8 cellular contexts compared by ENCODE assay signal in genomic region chr7:66994681-66995044, GRCh38. TPM values are rescaled to one million over a fixed set of nuclear protein-coding genes. Genes with fewer than 3 reads are reported as not detected.
DNase-seq lines count a peak whose midpoint lies in the region; ATAC-seq and TF ChIP-seq lines count a peak whose summit lies in the region.
"Not testable (repeated sequence)": the region's sequence is repeated elsewhere in the genome, so short reads cannot be mapped to it uniquely, and the experiment has no call there.

No MANE protein-coding gene starts in this region.

- H3K27ac Mint-ChIP-seq in CD4-positive, CD25-positive, alpha-beta regulatory T cell: peak overlapping the region; percentile 99 to 100 (median 99)
- H3K27ac Mint-ChIP-seq in IgD-negative memory B cell: peak overlapping the region; percentile 92 to 100 (median 95)
- H3K27ac Mint-ChIP-seq in activated T-cell treated with anti-CD3 and anti-CD28 coated beads, Interleukin-2, amount 50 U/mL, for 24 hours: peak overlapping the region; percentile 98

- peak overlapping the region; percentile 94 to 100 (median 98) for H3K4me3 Mint-ChIP-seq in CD4-positive, CD25-positive, alpha-beta regulatory T cell
- peak overlapping the region; percentile 94 to 100 (median 98) for H3K4me3 Mint-ChIP-seq in IgD-negative memory B cell
- peak overlapping the region; percentile 99 for H3K4me3 Mint-ChIP-seq in activated T-cell treated with anti-CD3 and anti-CD28 coated beads, Interleukin-2, amount 50 U/mL, for 24 hours

- H3K36me3 Mint-ChIP-seq in CD4-positive, CD25-positive, alpha-beta regulatory T cell: peaks cover 18% of the 10 kb centered on the region
- H3K36me3 Mint-ChIP-seq in IgD-negative memory B cell: not testable (repeated sequence)
- H3K36me3 Mint-ChIP-seq in activated T-cell treated with anti-CD3 and anti-CD28 coated beads, Interleukin-2, amount 50 U/mL, for 24 hours (ENCODE audit: low read depth): peaks cover 77% of the 10 kb centered on the region

- TF ChIP-seq POLR2A in erythroblast (IDR thresholded peaks at IDR 0.05; ENCODE audit: low read length): not testable (repeated sequence)

- H3K36me3 ChIP-seq in CD4-positive, CD25-positive, alpha-beta regulatory T cell (ENCODE audit: control insufficient read depth, insufficient read depth, low read length): peaks cover 14% of the 10 kb centered on the region

- H3K9me3 ChIP-seq in CD4-positive, CD25-positive, alpha-beta regulatory T cell (ENCODE audit: control insufficient read depth in 2 of 2, low read length in 2 of 2); mononuclear cell (ENCODE audit: low read depth, low read length): not testable (repeated sequence)

- peak overlapping the region; percentile 92 for H3K4me3 ChIP-seq in CD4-positive, CD25-positive, alpha-beta regulatory T cell (ENCODE audit: low read depth, low read length)
- H3K4me3 ChIP-seq in mononuclear cell (ENCODE audit: low read length): peak overlapping the region; percentile 54

- peak; percentile 32 to 82 (median 75) for DNase-seq in CD4-positive, CD25-positive, alpha-beta regulatory T cell
- DNase-seq in RPMI7951 (ENCODE audit: low read depth) (peak; percentile 88), erythroblast (lab: John Stamatoyannopoulos, UW) (peak; percentile 84 to 85)
- DNase-seq in activated T-cell treated with anti-CD3 and anti-CD28 coated beads, Interleukin-2, amount 50 U/mL, for 24 hours: peak; percentile 57
- DNase-seq in stimulated activated CD8-positive, alpha-beta memory T cell treated with anti-CD3 and anti-CD28 coated beads, Interleukin-12 subunit alpha, Interleukin-12 subunit beta, amount 100 ng/mL, for 4 hours (ENCODE audit: low read depth): peak; percentile 19

- peaks cover 0 to 43% (median 17%) of the 10 kb centered on the region in 4 donors for H3K4me1 Mint-ChIP-seq in CD4-positive, CD25-positive, alpha-beta regulatory T cell
- H3K4me1 Mint-ChIP-seq in IgD-negative memory B cell: peaks cover 7 to 19% (median 8%) of the 10 kb centered on the region in 3 donors
- H3K4me1 Mint-ChIP-seq in activated T-cell treated with anti-CD3 and anti-CD28 coated beads, Interleukin-2, amount 50 U/mL, for 24 hours (ENCODE audit: low read depth): peaks cover 34% of the 10 kb centered on the region

- ATAC-seq in CD4-positive, CD25-positive, alpha-beta regulatory T cell (ENCODE audit: low read depth in 2 of 2): peak; percentile 57 to 60
- peak; percentile 33 for ATAC-seq in GM21367 (IDR thresholded peaks at IDR 0.05; ENCODE audit: unreplicated experiment)

- H3K27me3 ChIP-seq in CD4-positive, CD25-positive, alpha-beta regulatory T cell (ENCODE audit: control insufficient read depth, insufficient read depth, low read length); mononuclear cell (ENCODE audit: insufficient read depth, low read length): not testable (repeated sequence)

- peaks cover 11% of the 10 kb centered on the region for H3K4me1 ChIP-seq in CD4-positive, CD25-positive, alpha-beta regulatory T cell (ENCODE audit: control insufficient read depth, insufficient read depth, low read length, poor library complexity, severe bottlenecking)
- H3K4me1 ChIP-seq in mononuclear cell (ENCODE audit: insufficient read depth, low read length): peaks cover 13% of the 10 kb centered on the region

- H3K27ac ChIP-seq in CD4-positive, CD25-positive, alpha-beta regulatory T cell (ENCODE audit: insufficient read depth, low read length, poor library complexity, severe bottlenecking): peak overlapping the region; percentile 98

- H3K27me3 Mint-ChIP-seq in CD4-positive, CD25-positive, alpha-beta regulatory T cell; IgD-negative memory B cell; activated T-cell treated with anti-CD3 and anti-CD28 coated beads, Interleukin-2, amount 50 U/mL, for 24 hours: not testable (repeated sequence)

- H3K9me3 Mint-ChIP-seq in CD4-positive, CD25-positive, alpha-beta regulatory T cell; IgD-negative memory B cell; activated T-cell treated with anti-CD3 and anti-CD28 coated beads, Interleukin-2, amount 50 U/mL, for 24 hours: not testable (repeated sequence)

RNA-seq across cellular contexts. Expression of gene SBDS, which starts 0.7 kb away (rescaled TPM):
- total RNA-seq in CD4-positive, CD25-positive, alpha-beta regulatory T cell: 285 TPM
- 10 to 100 TPM; 74.7 to 78.5 (median 76.5) TPM for polyA plus RNA-seq in CD4-positive, CD25-positive, alpha-beta regulatory T cell
- polyA plus RNA-seq in IgD-negative memory B cell: 66.2 TPM
- 112 and 124 TPM in 2 replicates for total RNA-seq in RPMI7951 (2014; rRNA removed; shearing (Covaris generic))
- total RNA-seq in mononuclear cell: 174 TPM

RNA-seq across cellular contexts. Expression of gene TYW1, which starts 2.0 kb away (rescaled TPM):
- total RNA-seq in CD4-positive, CD25-positive, alpha-beta regulatory T cell: 25.7 TPM
- polyA plus RNA-seq in CD4-positive, CD25-positive, alpha-beta regulatory T cell: 10 to 100 TPM; 17.8 to 26.0 (median 19.4) TPM
- 21.2 TPM for polyA plus RNA-seq in IgD-negative memory B cell
- total RNA-seq in RPMI7951 (2014; rRNA removed; shearing (Covaris generic)): 10.9 and 11.9 TPM in 2 replicates
- 17.4 TPM for total RNA-seq in mononuclear cell

Comparison
In these comparisons a context has a peak if more than half of its experiments do, and no peak if none do; other contexts are left out.
1. Peak in every context shown above with its lines: DNase-seq, ATAC-seq, H3K4me3 ChIP-seq and H3K27ac ChIP-seq.
2. DNase-seq: peak in every context shown above with its lines; median percentile 88 in RPMI7951; 84 in erythroblast; 75 in CD4-positive, CD25-positive, alpha-beta regulatory T cell; 57 in activated T-cell treated with anti-CD3 and anti-CD28 coated beads, Interleukin-2, amount 50 U/mL, for 24 hours; 19 in stimulated activated CD8-positive, alpha-beta memory T cell treated with anti-CD3 and anti-CD28 coated beads, Interleukin-12 subunit alpha, Interleukin-12 subunit beta, amount 100 ng/mL, for 4 hours.